ENCODE assay signal across 8 cellular contexts in genomic region chr12:65171870-65172269, GRCh38. TPM values are rescaled to one million over a fixed set of nuclear protein-coding genes. Genes with fewer than 3 reads are reported as not detected.
DNase-seq lines count a peak whose midpoint lies in the region; ATAC-seq and TF ChIP-seq lines count a peak whose summit lies in the region.

No MANE protein-coding gene starts in this region.

- TF ChIP-seq CTCF in gastroesophageal sphincter (IDR thresholded peaks at IDR 0.05) = no peak

- intact Hi-C loops in activated CD4-positive, alpha-beta T cell treated with anti-CD3 and anti-CD28 coated beads, Interleukin-2, amount 10 ng/mL, durations not matched to agents 24 days and 14 days (cut with micrococcal nuclease) = loop anchor here (2.0 to 5.0 kb wide), 3 partner anchors 13 to 560 kb away; partner anchors contain the start of gene RASSF3

- TF ChIP-seq EP300 in gastroesophageal sphincter (IDR thresholded peaks at IDR 0.05) = no peak

- peaks cover 6 to 66% (median 21%) of the 10 kb centered on the region in 3 donors for H3K4me1 ChIP-seq in gastroesophageal sphincter
- H3K4me1 ChIP-seq in stomach smooth muscle (ENCODE audit: control insufficient read depth, insufficient read depth, low read length) = peaks cover 7% of the 10 kb centered on the region

- no peaks in the 10 kb centered on the region for H3K9me3 Mint-ChIP-seq in activated CD4-positive, alpha-beta T cell treated with anti-CD3 and anti-CD28 coated beads, Interleukin-2, amount 10 ng/mL, durations not matched to agents 24 days and 14 days

- DNase-seq in activated CD4-positive, alpha-beta T cell treated with anti-CD3 and anti-CD28 coated beads, Interleukin-2, amount 10 ng/mL, durations not matched to agents 24 days and 14 days = peak; percentile 63
- no peak for DNase-seq in activated CD4-positive, alpha-beta T cell treated with anti-CD3 and anti-CD28 coated beads, Interleukin-2, amount 50 U/mL, for 48 hours
- no peak for DNase-seq in T-helper 17 cell
- no peak for DNase-seq in NCI-H2029 (lab: John Stamatoyannopoulos, UW)
- DNase-seq in NCI-H345 (lab: John Stamatoyannopoulos, UW) = no peak
- no peak for DNase-seq in GOT3 (lab: John Stamatoyannopoulos, UW)

- peaks cover 27% of the 10 kb centered on the region for H3K36me3 Mint-ChIP-seq in activated CD4-positive, alpha-beta T cell treated with anti-CD3 and anti-CD28 coated beads, Interleukin-2, amount 10 ng/mL, durations not matched to agents 24 days and 14 days (ENCODE audit: low read depth)
- H3K36me3 Mint-ChIP-seq in T-helper 17 cell (ENCODE audit: low read depth) = peaks cover 3% of the 10 kb centered on the region

- peak overlapping the region; percentile 78 for H3K4me3 Mint-ChIP-seq in activated CD4-positive, alpha-beta T cell treated with anti-CD3 and anti-CD28 coated beads, Interleukin-2, amount 10 ng/mL, durations not matched to agents 24 days and 14 days
- H3K4me3 Mint-ChIP-seq in T-helper 17 cell = peak overlapping the region; percentile 68

- H3K27me3 Mint-ChIP-seq in activated CD4-positive, alpha-beta T cell treated with anti-CD3 and anti-CD28 coated beads, Interleukin-2, amount 10 ng/mL, durations not matched to agents 24 days and 14 days = peaks cover 2% of the 10 kb centered on the region
- no peaks in the 10 kb centered on the region for H3K27me3 Mint-ChIP-seq in T-helper 17 cell

- TF ChIP-seq POLR2A in gastroesophageal sphincter (IDR thresholded peaks at IDR 0.05) = no peak

- H3K36me3 ChIP-seq in gastroesophageal sphincter = no peaks in the 10 kb centered on the region
- no peaks in the 10 kb centered on the region for H3K36me3 ChIP-seq in stomach smooth muscle (ENCODE audit: control insufficient read depth in 2 of 2, insufficient read depth in 2 of 2, low read length in 2 of 2)

- H3K27ac ChIP-seq in gastroesophageal sphincter (no peak overlapping the region), stomach smooth muscle (ENCODE audit: low read length) (no peak overlapping the region)

- H3K27me3 ChIP-seq in gastroesophageal sphincter (no peaks in the 10 kb centered on the region), stomach smooth muscle (ENCODE audit: control insufficient read depth in 1 of 2, insufficient read depth in 2 of 2, low read length in 2 of 2) (no peaks in the 10 kb centered on the region)

- peaks cover 28% of the 10 kb centered on the region for H3K4me1 Mint-ChIP-seq in activated CD4-positive, alpha-beta T cell treated with anti-CD3 and anti-CD28 coated beads, Interleukin-2, amount 10 ng/mL, durations not matched to agents 24 days and 14 days
- H3K4me1 Mint-ChIP-seq in T-helper 17 cell = peaks cover 28% of the 10 kb centered on the region

- H3K27ac Mint-ChIP-seq in activated CD4-positive, alpha-beta T cell treated with anti-CD3 and anti-CD28 coated beads, Interleukin-2, amount 10 ng/mL, durations not matched to agents 24 days and 14 days = peak overlapping the region; percentile 45
- peak overlapping the region; percentile 98 for H3K27ac Mint-ChIP-seq in T-helper 17 cell

- H3K9ac ChIP-seq in stomach smooth muscle (ENCODE audit: low read length in 2 of 2) = peak overlapping the region in 1 of 2 donors; percentile 2

- H3K4me3 ChIP-seq in gastroesophageal sphincter = peak overlapping the region; percentile 15 to 85
- peak overlapping the region; percentile 65 to 98 for H3K4me3 ChIP-seq in stomach smooth muscle (ENCODE audit: low read length in 2 of 2)

- ATAC-seq in T-helper 17 cell (peak; percentile 19), gastroesophageal sphincter (no peak)

- H3K9me3 ChIP-seq in T-helper 17 cell (ENCODE audit: control insufficient read depth, low read length, poor library complexity, severe bottlenecking) = no peaks in the 10 kb centered on the region
- no peaks in the 10 kb centered on the region for H3K9me3 ChIP-seq in gastroesophageal sphincter
- no peaks in the 10 kb centered on the region for H3K9me3 ChIP-seq in stomach smooth muscle (ENCODE audit: control insufficient read depth in 2 of 2, low read length in 2 of 2)

- 75 to 79% methylated on average over 3 of the region's 3 CpGs for WGBS in gastroesophageal sphincter (ENCODE audit: low coverage in 1 of 2), 2 donors

RNA-seq across cellular contexts. Expression of gene LEMD3, which starts 2.5 kb away (rescaled TPM):
- total RNA-seq in activated CD4-positive, alpha-beta T cell treated with anti-CD3 and anti-CD28 coated beads, Interleukin-2, amount 10 ng/mL, durations not matched to agents 24 days and 14 days = 28.9 and 30.0 TPM in 2 replicates
- total RNA-seq in T-helper 17 cell (10 to 100 TPM; 52.2 to 62.1 TPM), gastroesophageal sphincter (10 to 100 TPM; 21.2 to 50.9 (median 23.4) TPM)

RNA-seq across cellular contexts. Expression of gene WIF1, which starts 50.8 kb away (rescaled TPM):
- total RNA-seq in activated CD4-positive, alpha-beta T cell treated with anti-CD3 and anti-CD28 coated beads, Interleukin-2, amount 10 ng/mL, durations not matched to agents 24 days and 14 days = not detected in 2 replicates
- total RNA-seq in T-helper 17 cell = not detected
- total RNA-seq in gastroesophageal sphincter = 1 to 10 TPM in 2 of 4 donors, not detected in 2; 1.6 to 3.0 TPM
